15 cellular contexts compared by ENCODE assay signal in the genomic region with DNA sequence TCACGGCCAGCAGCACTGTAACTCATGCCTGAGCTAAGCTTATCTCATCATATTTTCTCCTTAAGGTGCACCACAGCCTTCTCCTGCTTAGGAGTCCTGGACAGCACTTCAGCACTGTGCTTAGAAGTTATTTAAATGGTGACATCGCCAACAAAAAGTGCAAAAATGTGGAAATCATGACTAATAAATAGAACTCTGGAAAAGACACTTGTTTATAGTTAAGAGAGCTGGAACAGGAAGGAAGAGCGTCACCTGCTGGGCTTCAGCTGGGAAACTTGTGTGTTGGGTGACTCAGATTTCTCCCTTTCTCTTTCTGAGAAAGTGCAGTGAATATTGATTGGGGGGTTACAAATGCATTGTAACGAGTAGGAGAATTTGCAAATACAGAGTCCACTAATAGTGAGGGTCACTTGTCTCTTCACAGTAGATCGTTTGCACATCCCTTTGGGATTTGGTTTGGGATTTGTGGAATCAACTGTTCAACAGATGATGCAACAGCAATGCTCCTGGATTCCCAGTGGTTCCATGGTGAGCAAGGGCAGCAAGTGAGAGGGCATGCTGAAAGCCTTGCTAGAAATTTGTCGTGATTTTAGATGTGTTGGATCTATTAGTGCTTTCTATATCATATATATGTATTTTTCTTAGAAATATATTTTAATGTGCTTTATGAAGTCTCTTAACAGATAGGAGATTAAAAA.
DNase-seq lines count a peak whose midpoint lies in the region; ATAC-seq, FAIRE-seq and TF ChIP-seq lines count a peak whose summit lies in the region.
"Had no signal": no experiment of that assay in that cellular context is flagged by ENCODE, and none has a peak within 500 bp of the region (broad histone marks: within the 10 kb centered on the region; RNA-seq: fewer than 3 reads in every experiment).

No MANE protein-coding gene starts in this region.

- H2AFZ ChIP-seq in GM23338 (peak overlapping the region; percentile 87; the same call in 1 of the 2 replicates), OCI-LY1 (ENCODE audit: low read length) (no peak overlapping the region), fibroblast of lung (ENCODE audit: low read length) (no peak overlapping the region)

- H3K9me3 ChIP-seq in OCI-LY1 (ENCODE audit: low read length) (no peaks in the 10 kb centered on the region), fibroblast of lung (ENCODE audit: control insufficient read depth, insufficient read depth, low read depth, low read length) (no peaks in the 10 kb centered on the region)

- H4K20me1 ChIP-seq in GM23338 (replicated peaks; ENCODE audit: insufficient read depth) (no peaks in the 10 kb centered on the region), OCI-LY1 (ENCODE audit: insufficient read depth, low read length) (no peaks in the 10 kb centered on the region), fibroblast of lung (ENCODE audit: control insufficient read depth, extremely low read depth, insufficient read depth, low read length) (no peaks in the 10 kb centered on the region)

- no peaks in the 10 kb centered on the region for H3K27me3 ChIP-seq in GM23338 (ENCODE audit: insufficient read depth)
- H3K27me3 ChIP-seq in OCI-LY1 (ENCODE audit: insufficient read depth, low read length) = no peaks in the 10 kb centered on the region
- H3K27me3 ChIP-seq in fibroblast of lung (ENCODE audit: control insufficient read depth, insufficient read depth, low read length) = no peaks in the 10 kb centered on the region
- H3K27me3 ChIP-seq: heart left ventricle had no signal

- H3K9ac ChIP-seq in OCI-LY1 (ENCODE audit: low read length) (no peak overlapping the region), fibroblast of lung (ENCODE audit: insufficient read depth, low read length) (no peak overlapping the region)

- peak overlapping the region; percentile 64 for H3K27ac Mint-ChIP-seq in GM23338
- peak overlapping the region; percentile 1 for H3K27ac Mint-ChIP-seq in progenitor cell of endocrine pancreas

- no peaks in the 10 kb centered on the region for H3K9me3 Mint-ChIP-seq in GM23338
- no peaks in the 10 kb centered on the region for H3K9me3 Mint-ChIP-seq in progenitor cell of endocrine pancreas (ENCODE audit: low read depth)

- H3K4me2 ChIP-seq in GM23338 (no peak overlapping the region), OCI-LY1 (ENCODE audit: low read length) (no peak overlapping the region), fibroblast of lung (ENCODE audit: extremely low read depth, insufficient read depth, low read length) (no peak overlapping the region)

- H3K4me1 Mint-ChIP-seq in GM23338 (peaks cover 7% of the 10 kb centered on the region; the same call in 2 of the 3 replicates), progenitor cell of endocrine pancreas (ENCODE audit: low read depth) (peaks cover 1% of the 10 kb centered on the region)

- TF ChIP-seq CTCF in GM23338 (conservative IDR thresholded peaks at IDR 0.05; ENCODE audit: low read depth in 2 of 2) = peak; percentile 55 to 68
- TF ChIP-seq CTCF in OCI-LY1 (IDR thresholded peaks at IDR 0.05; ENCODE audit: low read length) = peak; percentile 31; the same call in 1 of the 2 replicates
- TF ChIP-seq CTCF in fibroblast of lung (conservative IDR thresholded peaks at IDR 0.05 in 1 of 2, IDR thresholded peaks at IDR 0.05 in 1 of 2; ENCODE audit: low read depth in 1 of 2, low read length in 2 of 2) = peak; percentile 23 to 37
- peak; percentile 23 for TF ChIP-seq CTCF in progenitor cell of endocrine pancreas (IDR thresholded peaks at IDR 0.05; ENCODE audit: unreplicated experiment)

- no peak overlapping the region for H3K4me3 Mint-ChIP-seq in GM23338
- H3K4me3 Mint-ChIP-seq in progenitor cell of endocrine pancreas (ENCODE audit: low read depth) = no peak overlapping the region

- H3K9me2 ChIP-seq in GM23338 (ENCODE audit: insufficient read depth) (no peaks in the 10 kb centered on the region), OCI-LY1 (ENCODE audit: low read depth, low read length) (no peaks in the 10 kb centered on the region)

- H3K36me3 Mint-ChIP-seq in GM23338 (ENCODE audit: low read depth) = no peaks in the 10 kb centered on the region
- no peaks in the 10 kb centered on the region for H3K36me3 Mint-ChIP-seq in progenitor cell of endocrine pancreas (ENCODE audit: insufficient read depth)

- H3K79me2 ChIP-seq in GM23338 (replicated peaks; ENCODE audit: insufficient read depth) = no peaks in the 10 kb centered on the region
- no peaks in the 10 kb centered on the region for H3K79me2 ChIP-seq in OCI-LY1 (ENCODE audit: insufficient read depth, low read length)
- H3K79me2 ChIP-seq in fibroblast of lung (ENCODE audit: control insufficient read depth, insufficient read depth, low read length) = no peaks in the 10 kb centered on the region

- H3F3A ChIP-seq in GM23338 (replicated peaks; ENCODE audit: low read depth) (no peaks in the 10 kb centered on the region), OCI-LY1 (ENCODE audit: insufficient read depth, low read length) (no peaks in the 10 kb centered on the region)

- H3K4me3 ChIP-seq in GM23338 (no peak overlapping the region), OCI-LY1 (ENCODE audit: low read depth, low read length, poor library complexity, severe bottlenecking) (no peak overlapping the region), fibroblast of lung (replicated peaks in 1 of 4; ENCODE audit: control extremely low read depth in 1 of 4, insufficient read depth in 1 of 4, low read depth in 3 of 4, low read length in 4 of 4) (no peak overlapping the region)
- H3K4me3 ChIP-seq: heart left ventricle had no signal

- ATAC-seq in GM23338 (peak; percentile 50; the same call in 2 of the 3 replicates), HG02642 (IDR thresholded peaks at IDR 0.05; ENCODE audit: poor library complexity, unreplicated experiment) (no peak)
- ATAC-seq: heart left ventricle had no signal

- peak; percentile 56 for DNase-seq in GM23338 (ENCODE audit: low spot score)
- peak; percentile 56 to 61 for DNase-seq in fibroblast of lung (ENCODE audit: low read depth in 2 of 2)
- DNase-seq in progenitor cell of endocrine pancreas (ENCODE audit: low spot score, unreplicated experiment) = no peak
- DNase-seq in RCC 7860 (ENCODE audit: low spot score) = no peak
- no peak for DNase-seq in GF-D8 (lab: John Stamatoyannopoulos, UW)
- no peak for DNase-seq in activated gamma-delta T cell (lab: John Stamatoyannopoulos, UW)
- DNase-seq: activated CD4-positive, alpha-beta T cell treated with anti-CD3 and anti-CD28 coated beads, Interleukin-2, amount 50 U/mL, for 4 hours; activated effector memory CD4-positive, alpha-beta T cell treated with anti-CD3 and anti-CD28 coated beads, Interleukin-2, amount 50 U/mL, for 16 hours; DND-41; heart left ventricle; NCI-H1694 treated with DMSO at 0.1 percent for 48 hours; posterior cingulate gyrus; substantia nigra had no signal

- H3K27ac ChIP-seq in GM23338 (ENCODE audit: low read depth) = no peak overlapping the region
- H3K27ac ChIP-seq in OCI-LY1 (ENCODE audit: low read depth, low read length, poor library complexity, severe bottlenecking) = no peak overlapping the region
- H3K27ac ChIP-seq in fibroblast of lung (ENCODE audit: insufficient read depth, low read length) = no peak overlapping the region
- H3K27ac ChIP-seq: heart left ventricle had no signal

- H3K27me3 Mint-ChIP-seq in GM23338 (ENCODE audit: insufficient read depth, low read depth, poor library complexity) (no peaks in the 10 kb centered on the region), progenitor cell of endocrine pancreas (no peaks in the 10 kb centered on the region)

- FAIRE-seq in RCC 7860 (lab: Jason Lieb, UNC) = no peak

- H3K36me3 ChIP-seq in GM23338 (ENCODE audit: insufficient read depth) = no peaks in the 10 kb centered on the region
- no peaks in the 10 kb centered on the region for H3K36me3 ChIP-seq in OCI-LY1 (ENCODE audit: insufficient read depth, low read length)
- H3K36me3 ChIP-seq in fibroblast of lung (ENCODE audit: control insufficient read depth, insufficient read depth, low read length) = no peaks in the 10 kb centered on the region
- H3K36me3 ChIP-seq: heart left ventricle had no signal

- H3K4me1 ChIP-seq in GM23338 (ENCODE audit: insufficient read depth) (no peaks in the 10 kb centered on the region), OCI-LY1 (ENCODE audit: insufficient read depth, low read length, severe bottlenecking) (no peaks in the 10 kb centered on the region), fibroblast of lung (ENCODE audit: control insufficient read depth, extremely low read depth, insufficient read depth, low read length) (peaks cover 4% of the 10 kb centered on the region)

Comparison
In these comparisons a context has a peak if more than half of its experiments do, and no peak if none do; other contexts are left out.
1. DNase-seq: peak in GM23338 (single experiment) and fibroblast of lung (2 of 2); none in progenitor cell of endocrine pancreas (single experiment), RCC 7860 (single experiment), GF-D8 (single experiment) and activated gamma-delta T cell (single experiment).
2. Peak in every context shown above with its lines, with median percentiles within 50 percentile points of each other: CTCF ChIP-seq.